ENCODE assay signal across 11 cellular contexts in genomic region chr11:78223320-78223954, GRCh38. TPM values are rescaled to one million over a fixed set of nuclear protein-coding genes. Genes with fewer than 3 reads are reported as not detected.
DNase-seq lines count a peak whose midpoint lies in the region; ATAC-seq and TF ChIP-seq lines count a peak whose summit lies in the region.
"Had no signal": no experiment of that assay in that cellular context is flagged by ENCODE, and none has a peak within 500 bp of the region (broad histone marks: within the 10 kb centered on the region; RNA-seq: fewer than 3 reads in every experiment).

No MANE protein-coding gene starts in this region.

- POLR2A ChIA-PET in MCF 10A (lab: Yijun Ruan, JAX), result interaction anchor here (1.1 kb wide), 1 partner anchor 21 kb away, joined by 3 read pairs; no protein-coding TSS in a partner anchor

- DNase-seq in endothelial cell (ENCODE audit: low spot score) (no peak), SW480 (ENCODE audit: low spot score) (no peak), MCF 10A (ENCODE audit: unreplicated experiment) (no peak), NCI-H1417 (lab: John Stamatoyannopoulos, UW) (no peak)
- DNase-seq: activated naive CD4-positive, alpha-beta T cell treated with anti-CD3 and anti-CD28 coated beads for 36 hours; effector CD4-positive, alpha-beta T cell; NCI-H524; pancreas had no signal

- CTCF ChIA-PET in MCF 10A (lab: Yijun Ruan, JAX), result interaction anchor here (6.5 kb wide), 1 partner anchor 342 kb away, joined by 98 read pairs; no protein-coding TSS in a partner anchor

- no peak for TF ChIP-seq CTCF in endothelial cell (IDR thresholded peaks at IDR 0.05; ENCODE audit: unreplicated experiment)
- no peak for TF ChIP-seq CTCF in MCF 10A (IDR thresholded peaks at IDR 0.05; ENCODE audit: unreplicated experiment)

- intact Hi-C loops in MCF 10A (cut with micrococcal nuclease), result no loop called here

- H3K4me1 Mint-ChIP-seq in endothelial cell (ENCODE audit: unreplicated experiment) (peaks cover under 1% of the 10 kb centered on the region), MCF 10A (ENCODE audit: insufficient read depth, unreplicated experiment) (no peaks in the 10 kb centered on the region)

- peaks cover 58% of the 10 kb centered on the region for H3K36me3 Mint-ChIP-seq in endothelial cell (ENCODE audit: low read depth, unreplicated experiment)
- H3K36me3 Mint-ChIP-seq in MCF 10A (ENCODE audit: insufficient read depth, unreplicated experiment), result no peaks in the 10 kb centered on the region

- H3K4me3 Mint-ChIP-seq in endothelial cell (ENCODE audit: unreplicated experiment), result peak overlapping the region; percentile 43
- no peak overlapping the region for H3K4me3 Mint-ChIP-seq in MCF 10A (ENCODE audit: unreplicated experiment)
- H3K4me3 Mint-ChIP-seq: activated naive CD4-positive, alpha-beta T cell treated with anti-CD3 and anti-CD28 coated beads for 36 hours had no signal

- H3K9me3 Mint-ChIP-seq in endothelial cell (ENCODE audit: unreplicated experiment) (no peaks in the 10 kb centered on the region), MCF 10A (ENCODE audit: unreplicated experiment) (no peaks in the 10 kb centered on the region)
- H3K9me3 Mint-ChIP-seq: activated naive CD4-positive, alpha-beta T cell treated with anti-CD3 and anti-CD28 coated beads for 36 hours had no signal

- ATAC-seq in GM18858 (IDR thresholded peaks at IDR 0.05; ENCODE audit: unreplicated experiment) (peak; percentile 49), GM21367 (IDR thresholded peaks at IDR 0.05; ENCODE audit: unreplicated experiment) (peak; percentile 77), HG03066 (IDR thresholded peaks at IDR 0.05; ENCODE audit: low read depth, unreplicated experiment) (peak; percentile 68)
- ATAC-seq: pancreas had no signal

- H3K27me3 Mint-ChIP-seq in endothelial cell (ENCODE audit: unreplicated experiment) (peaks cover 24% of the 10 kb centered on the region), MCF 10A (ENCODE audit: insufficient read depth, unreplicated experiment) (no peaks in the 10 kb centered on the region)

- H3K27ac Mint-ChIP-seq in endothelial cell (ENCODE audit: unreplicated experiment) (peak overlapping the region; percentile 33), MCF 10A (ENCODE audit: low read depth, unreplicated experiment) (no peak overlapping the region)
- H3K27ac Mint-ChIP-seq: activated naive CD4-positive, alpha-beta T cell treated with anti-CD3 and anti-CD28 coated beads for 36 hours had no signal

- no TSS peak for BruUV-seq in MCF 10A (replicated peaks; lab: Mats Ljungman, UMichigan)

RNA-seq across cellular contexts. Expression of gene USP35, which starts 34.7 kb away (rescaled TPM):
- total RNA-seq in endothelial cell (ENCODE audit: unreplicated experiment) (26.0 TPM), MCF 10A (2022) (6.7 and 10.3 TPM in 2 replicates)

RNA-seq across cellular contexts. Expression of gene KCTD21, which starts 35.0 kb away (rescaled TPM):
- total RNA-seq in endothelial cell (ENCODE audit: unreplicated experiment), result 11.4 TPM
- total RNA-seq in MCF 10A (2022), result 10.2 and 11.3 TPM in 2 replicates
